In the genomic region with DNA sequence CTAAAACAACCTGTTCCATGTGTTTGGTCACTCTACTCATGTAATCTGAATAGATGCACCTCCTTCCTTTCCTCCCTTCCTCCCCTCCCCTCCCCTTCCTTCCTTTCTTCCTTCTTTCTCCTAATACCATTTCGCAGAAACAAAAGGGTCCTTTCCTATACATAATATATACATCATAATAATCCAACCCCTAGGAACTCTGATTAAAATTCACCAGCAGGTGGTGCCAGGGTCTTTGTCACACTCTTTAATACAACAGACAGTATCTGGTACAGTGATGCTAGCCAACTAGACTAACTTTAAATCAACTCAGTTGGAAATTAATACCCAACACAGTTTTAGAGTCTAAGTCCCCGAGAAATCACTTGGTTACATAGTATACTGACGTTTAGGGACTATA, we compare ENCODE assay signal across 8 cellular contexts. TPM values are rescaled to one million over a fixed set of nuclear protein-coding genes. Genes with fewer than 3 reads are reported as not detected.
DNase-seq lines count a peak whose midpoint lies in the region; ATAC-seq, FAIRE-seq and TF ChIP-seq lines count a peak whose summit lies in the region.

No MANE protein-coding gene starts in this region.

- TF ChIP-seq POLR2A in GM12878 (IDR thresholded peaks at IDR 0.05; ENCODE audit: low read depth, low read length): no peak

- CTCF ChIA-PET in GM12878 (lab: Yijun Ruan, JAX): interaction anchor here (0.8 to 6.6 kb wide), 21 partner anchors 9 to 501 kb away, joined by 3 to 79 read pairs (median 5); no protein-coding TSS in a partner anchor

- TF ChIP-seq CTCF in LNCaP clone FGC (IDR thresholded peaks at IDR 0.05; ENCODE audit: control insufficient read depth, extremely low read depth, insufficient read depth): peak; percentile 70
- peak; percentile 34 to 62 (median 38); a peak in 5 of 6 replicates for TF ChIP-seq CTCF in GM12878 (IDR thresholded peaks at IDR 0.05 in 2 of 3, conservative IDR thresholded peaks at IDR 0.05 in 1 of 3; ENCODE audit: control insufficient read depth in 2 of 3, extremely low read depth in 1 of 3, insufficient read depth in 1 of 3, low read depth in 3 of 3, low read length in 3 of 3)
- peak in 2 of 3 experiments; percentile 19 to 25 for TF ChIP-seq CTCF in keratinocyte (optimal IDR thresholded peaks at IDR 0.05 in 1 of 3, IDR thresholded peaks at IDR 0.05 in 1 of 3, conservative IDR thresholded peaks at IDR 0.05 in 1 of 3; ENCODE audit: extremely low read depth in 1 of 3, insufficient read depth in 2 of 3, low read length in 3 of 3)

- H3K36me3 ChIP-seq in GM12878 (ENCODE audit: control insufficient read depth in 2 of 2, insufficient read depth in 2 of 2, low read length in 1 of 2) (peaks cover 25 to 41% of the 10 kb centered on the region in 2 experiments), keratinocyte (ENCODE audit: control insufficient read depth in 2 of 2, extremely low read depth in 1 of 2, insufficient read depth in 2 of 2, low read length in 2 of 2) (peaks cover 13 to 19% of the 10 kb centered on the region in 2 experiments)

- H3K4me3 ChIP-seq in LNCaP clone FGC (ENCODE audit: low read depth, low read length) (no peak overlapping the region), GM12878 (no peak overlapping the region), keratinocyte (ENCODE audit: control insufficient read depth in 2 of 3, extremely low read depth in 1 of 3, insufficient read depth in 2 of 3, low read depth in 1 of 3, low read length in 3 of 3) (no peak overlapping the region)

- RAD21 ChIA-PET in GM12878 (lab: Charles Lee; ENCODE audit: unreplicated experiment): interaction anchor here (0.7 to 8.9 kb wide), 17 partner anchors 9 to 219 kb away, joined by 3 to 74 read pairs (median 5); no protein-coding TSS in a partner anchor

- no TSS peak for BruUV-seq in GM12878 (replicated peaks; lab: Mats Ljungman, UMichigan)

- dilution Hi-C loops in keratinocyte (cut with MboI; ENCODE audit: extremely low pct_ligation_motif_present, low sequenced_read_pairs): loop anchor here (25.0 kb wide), 1 partner anchor 218 kb away; no protein-coding TSS in a partner anchor

- H3K79me2 ChIP-seq in GM12878 (ENCODE audit: control insufficient read depth, insufficient read depth, low read length): peaks cover 8% of the 10 kb centered on the region
- H3K79me2 ChIP-seq in keratinocyte (ENCODE audit: control insufficient read depth, insufficient read depth, low read length): no peaks in the 10 kb centered on the region

- POLR2A ChIA-PET in GM12878 (lab: Charles Lee): interaction anchor here (0.6 to 2.1 kb wide), 8 partner anchors 9 to 219 kb away, joined by 3 to 10 read pairs (median 4); no protein-coding TSS in a partner anchor

- no peaks in the 10 kb centered on the region for H3K9me1 ChIP-seq in keratinocyte (ENCODE audit: control insufficient read depth, extremely low read depth, insufficient read depth, low read length)

- in situ Hi-C loops in GM12878 (cut with MboI): no loop called here

- H3K4me1 ChIP-seq in GM12878 (ENCODE audit: control insufficient read depth, insufficient read depth, low read length): no peaks in the 10 kb centered on the region
- H3K4me1 ChIP-seq in keratinocyte (ENCODE audit: control insufficient read depth, extremely low read depth, insufficient read depth, low read length): no peaks in the 10 kb centered on the region

- H3K27ac ChIP-seq in GM12878 (ENCODE audit: control insufficient read depth, insufficient read depth) (no peak overlapping the region), keratinocyte (ENCODE audit: control insufficient read depth, insufficient read depth, low read length) (no peak overlapping the region)

- H3K9me3 ChIP-seq in GM12878 (replicated peaks; ENCODE audit: control insufficient read depth, insufficient read depth, low read length) (no peaks in the 10 kb centered on the region), keratinocyte (ENCODE audit: control insufficient read depth, low read depth, low read length) (no peaks in the 10 kb centered on the region)

- H4K20me1 ChIP-seq in GM12878 (ENCODE audit: control insufficient read depth, insufficient read depth) (no peaks in the 10 kb centered on the region), keratinocyte (ENCODE audit: control insufficient read depth, extremely low read depth, insufficient read depth, low read length) (no peaks in the 10 kb centered on the region)

- no peak overlapping the region for H2AFZ ChIP-seq in GM12878 (ENCODE audit: control insufficient read depth, low read depth, low read length)
- no peak overlapping the region for H2AFZ ChIP-seq in keratinocyte (ENCODE audit: control insufficient read depth, low read length)

- DNase-seq in activated T-cell treated with anti-CD3 and anti-CD28 coated beads for 1 hour (ENCODE audit: low read depth): peak; percentile 31
- no peak for DNase-seq in activated T-cell treated with anti-CD3 and anti-CD28 coated beads, Interleukin-2, amount 50 U/mL, for 1 hour
- peak; percentile 48 for DNase-seq in LNCaP clone FGC (ENCODE audit: low read depth)
- peak; percentile 37 for DNase-seq in SK-N-DZ (ENCODE audit: low spot score)
- no peak for DNase-seq in GM12878 (ENCODE audit: low read depth, low spot score)
- DNase-seq in keratinocyte (ENCODE audit: low read depth, low spot score): peak; percentile 9
- DNase-seq in stimulated activated CD4-positive, alpha-beta T cell treated with anti-CD3 and anti-CD28 coated beads, TNF-alpha, amount 100 ng/mL, for 4 hours (ENCODE audit: low read depth in 3 of 3): peak in 2 of 3 experiments; percentile 18
- no peak for DNase-seq in iPS-NIHi7 (ENCODE audit: extremely low spot score)

- no peaks in the 10 kb centered on the region for H3K27me3 ChIP-seq in GM12878 (replicated peaks in 1 of 2; ENCODE audit: control insufficient read depth in 2 of 2, insufficient read depth in 2 of 2, low read length in 1 of 2)
- H3K27me3 ChIP-seq in keratinocyte (ENCODE audit: control insufficient read depth, extremely low read depth, insufficient read depth, low read length): no peaks in the 10 kb centered on the region

- SMC1A ChIA-PET in GM12878 (lab: Charles Lee; ENCODE audit: uncharacterized antibody, unreplicated experiment): interaction anchor here (0.8 to 7.9 kb wide), 24 partner anchors 9 to 227 kb away, joined by 3 to 85 read pairs (median 6); no protein-coding TSS in a partner anchor

- H3K9ac ChIP-seq in GM12878 (ENCODE audit: control insufficient read depth, insufficient read depth, low read length) (no peak overlapping the region), keratinocyte (ENCODE audit: control insufficient read depth, extremely low read depth, insufficient read depth, low read length) (no peak overlapping the region)

- WGBS in GM12878 (ENCODE audit: insufficient coverage, insufficient replicate concordance, low lambda C conversion rate, missing lambda C conversion rate): 49% methylated on average over 3 of the region's 3 CpGs

- TF ChIP-seq EP300 in GM12878 (IDR thresholded peaks at IDR 0.05; ENCODE audit: borderline replicate concordance in 1 of 2, control insufficient read depth in 1 of 2, low read depth in 2 of 2, low read length in 2 of 2): no peak

- FAIRE-seq in GM12878 (lab: Jason Lieb, UNC): peak; percentile 44
- FAIRE-seq in keratinocyte (lab: Jason Lieb, UNC): no peak

- intact Hi-C loops in GM12878 (cut with micrococcal nuclease; ENCODE audit: unreplicated experiment): loop anchor here (1.0 to 2.0 kb wide), 2 partner anchors 208 to 219 kb away; no protein-coding TSS in a partner anchor

- TF ChIP-seq RAD21 in GM12878 (IDR thresholded peaks at IDR 0.05; ENCODE audit: insufficient read depth, low read depth, low read length): peak; percentile 78

- H3K4me2 ChIP-seq in GM12878 (ENCODE audit: control insufficient read depth, insufficient read depth) (no peak overlapping the region), keratinocyte (ENCODE audit: control insufficient read depth, extremely low read depth, insufficient read depth, low read depth, low read length) (no peak overlapping the region)

- ATAC-seq in GM12878: peak; percentile 85

TF ChIP-seq in GM12878, 131 proteins besides CTCF, POLR2A, EP300 and RAD21 (continues in another document):
- no peak for TF ChIP-seq CREM (IDR thresholded peaks at IDR 0.05; ENCODE audit: low read depth)

RNA-seq across cellular contexts. Expression of gene GPCPD1, which starts 41.8 kb away (rescaled TPM):
- polyA plus RNA-seq in SK-N-DZ (2014; cell fraction: cytosol; rRNA removed): 11.1 and 13.1 TPM in 2 replicates
- 12.8 and 20.6 TPM in 2 replicates for polyA plus RNA-seq in SK-N-DZ (2014; cell fraction: nucleus; rRNA removed)
- total RNA-seq in GM12878 (2013; cell fraction: nucleolus; rRNA removed): 327 and 357 TPM in 2 replicates
- total RNA-seq in GM12878 (2014; rRNA removed) (35.2 and 42.1 TPM in 2 replicates), GM12878 (2014; rRNA removed; fragmentation: Illumina TruSeq; extraction: Trizol) (46.3 and 49.8 TPM in 2 replicates), GM12878 (2021) (55.0 and 59.4 TPM in 2 replicates)
- 38.8 TPM for polyA plus RNA-seq in GM12878 (2011; ENCODE audit: low read depth)
- polyA plus RNA-seq in GM12878 (2011; rRNA removed) (87.4 and 116 TPM in 2 replicates), GM12878 (2014; fragmentation: Illumina TruSeq; extraction: Trizol) (38.2 and 55.0 TPM in 2 replicates), GM12878 (2014; fragmentation: Nextera tagmentation; extraction: Ambion mirVana) (10 to 100 TPM; 14.5 to 14.6 TPM), GM12878 (2014; rRNA removed) (29.2 and 34.3 TPM in 2 replicates), GM12878 (2016; fragmentation: Nextera tagmentation; extraction: Ambion mirVana) (10 to 100 TPM; 46.2 to 49.2 TPM), keratinocyte (6.5 to 23.4 TPM (median 17.7 TPM) in 3 replicates)
- polyA plus RNA-seq in GM12878 (2011; cell fraction: cytosol; rRNA removed): 26.8 and 34.0 TPM in 2 replicates
- polyA plus RNA-seq in GM12878 (2011; cell fraction: nucleus; rRNA removed): 94.3 and 132 TPM in 2 replicates
- polyA plus RNA-seq in GM12878 (2012): 48.8 and 69.8 TPM in 2 replicates
- 45.8 and 63.5 TPM in 2 replicates for polyA minus RNA-seq in GM12878 (2011; rRNA and poly(A)+ RNA removed)
- polyA minus RNA-seq in GM12878 (2011; cell fraction: cytosol; rRNA and poly(A)+ RNA removed): 13.2 and 23.1 TPM in 2 replicates
- polyA minus RNA-seq in GM12878 (2011; cell fraction: nucleus; rRNA and poly(A)+ RNA removed): 42.9 and 56.6 TPM in 2 replicates
- 45.1 TPM for polyA plus RNA-seq in keratinocyte (2011; ENCODE audit: low read depth)
- polyA plus RNA-seq in keratinocyte (2011; cell fraction: cytosol; rRNA removed): 6.9 and 12.9 TPM in 2 replicates
- 22.7 and 28.5 TPM in 2 replicates for polyA plus RNA-seq in keratinocyte (2011; cell fraction: nucleus; rRNA removed)
- polyA plus RNA-seq in keratinocyte (2012; ENCODE audit: low replicate concordance): 7.1 and 19.9 TPM in 2 replicates
- 7.6 to 11.9 TPM (median 7.7 TPM) in 3 replicates for polyA minus RNA-seq in keratinocyte
- polyA minus RNA-seq in keratinocyte (2011; cell fraction: cytosol; rRNA and poly(A)+ RNA removed): 5.4 TPM
- 10.9 and 20.9 TPM in 2 replicates for polyA minus RNA-seq in keratinocyte (2011; cell fraction: nucleus; rRNA and poly(A)+ RNA removed)

Comparison
In these comparisons a context has a peak if more than half of its experiments do, and no peak if none do; other contexts are left out.
1. DNase-seq: peak in activated T-cell treated with anti-CD3 and anti-CD28 coated beads for 1 hour (single experiment), LNCaP clone FGC (single experiment), SK-N-DZ (single experiment), keratinocyte (single experiment) and stimulated activated CD4-positive, alpha-beta T cell treated with anti-CD3 and anti-CD28 coated beads, TNF-alpha, amount 100 ng/mL, for 4 hours (2 of 3); none in activated T-cell treated with anti-CD3 and anti-CD28 coated beads, Interleukin-2, amount 50 U/mL, for 1 hour (single experiment), GM12878 (single experiment) and iPS-NIHi7 (single experiment).
2. Peak in every context shown above with its lines, with median percentiles within 50 percentile points of each other: CTCF ChIP-seq.